ENCODE assay signal across 16 cellular contexts in the genomic region with DNA sequence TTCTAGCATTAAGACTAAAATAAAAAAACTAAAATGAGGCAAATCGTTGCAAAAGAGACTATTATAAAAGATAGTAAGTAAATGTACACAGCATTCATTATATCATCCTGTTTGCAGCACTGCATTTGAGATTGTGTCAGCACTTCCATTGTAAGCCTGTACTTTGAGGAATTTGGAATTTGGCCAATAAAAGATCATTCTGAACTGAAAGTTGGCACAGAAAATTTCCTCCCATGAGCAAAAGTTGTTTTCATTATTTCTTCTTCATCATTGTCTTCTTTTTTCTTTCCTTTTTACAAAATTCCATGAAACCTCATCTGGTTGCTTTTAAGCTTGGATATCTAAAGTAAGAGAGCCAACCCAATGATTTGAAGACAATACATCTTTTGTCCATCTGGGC.
A peak's percentile ranks its signal among the peaks of the same experiment; 100 is the strongest.
DNase-seq lines count a peak whose midpoint lies in the region; ATAC-seq lines count a peak whose summit lies in the region.
"Had no signal": no experiment of that assay in that cellular context is flagged by ENCODE, and none has a peak within 500 bp of the region (broad histone marks: within the 10 kb centered on the region; RNA-seq: fewer than 3 reads in every experiment).

No MANE protein-coding gene starts in this region.

- peak; percentile 45 for DNase-seq in LHCN-M2 (ENCODE audit: low read depth)
- DNase-seq in SK-MEL-5 (ENCODE audit: low read depth, low spot score), result peak; percentile 42
- DNase-seq in fibroblast of gingiva (ENCODE audit: low read depth), result peak; percentile 14
- DNase-seq in pons (ENCODE audit: low spot score), result peak; percentile 6
- DNase-seq: activated CD8-positive, alpha-beta T cell treated with anti-CD3 and anti-CD28 coated beads, Interleukin-2, amount 10 ng/mL, durations not matched to agents 7 days and 5 days; amniotic stem cell; DMS53; NCI-H1092; NCI-H2171 treated with DMSO at 0.1 percent for 48 hours; occipital lobe; stimulated activated naive CD4-positive, alpha-beta T cell treated with Interleukin-2 at 50 U/mL for 16 hours; upper lobe of right lung had no signal

- in situ Hi-C loops in SK-MEL-5 (cut with HindIII; ENCODE audit: low pct_unique_long_range_greater_than_20kb, low sequenced_read_pairs), result no loop called here

- no peak for ATAC-seq in GM19455 (IDR thresholded peaks at IDR 0.05; ENCODE audit: unreplicated experiment)
- no peak for ATAC-seq in HG03196 (IDR thresholded peaks at IDR 0.05; ENCODE audit: unreplicated experiment)
- no peak for ATAC-seq in HG03139 (IDR thresholded peaks at IDR 0.05; ENCODE audit: unreplicated experiment)
- ATAC-seq: activated CD8-positive, alpha-beta T cell treated with anti-CD3 and anti-CD28 coated beads, Interleukin-2, amount 10 ng/mL, durations not matched to agents 7 days and 5 days; gastroesophageal sphincter; upper lobe of right lung had no signal
